Comparison of ENCODE assay signal across 9 cellular contexts in the genomic region with DNA sequence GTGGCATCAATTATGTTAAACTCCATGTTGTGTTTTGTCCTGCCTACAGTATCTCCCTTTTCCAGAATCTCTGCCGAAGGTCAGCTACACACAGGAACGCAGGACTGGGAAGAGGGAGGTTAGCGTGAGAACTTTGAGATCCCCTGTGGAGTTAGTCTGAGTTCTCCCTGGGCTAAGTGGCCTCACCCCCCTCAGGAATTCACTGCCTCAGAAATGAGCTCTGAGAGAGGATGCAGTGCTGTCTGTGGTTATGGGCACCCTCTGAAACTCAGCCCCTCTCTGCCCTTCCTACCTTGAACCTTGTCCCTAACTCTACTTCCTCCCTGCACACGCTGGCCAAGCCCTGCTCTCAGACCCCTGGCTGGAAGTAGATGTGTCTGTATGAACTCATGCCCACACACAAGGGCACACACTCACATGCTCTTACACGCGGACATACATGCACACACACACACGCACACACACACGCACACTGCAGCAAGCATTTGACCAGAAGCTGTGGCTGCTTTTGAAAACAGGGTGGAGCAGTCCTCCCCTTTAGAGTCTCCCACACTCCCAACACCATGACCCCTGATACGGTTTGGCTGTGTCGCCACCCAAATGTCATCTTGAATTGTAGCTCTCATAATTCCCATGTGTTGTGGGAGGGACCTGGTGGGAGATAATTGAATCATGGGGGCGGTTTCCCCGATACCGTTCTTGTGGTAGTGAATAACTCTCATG. TPM values are rescaled to one million over a fixed set of nuclear protein-coding genes. Genes with fewer than 3 reads are reported as not detected.
A peak's percentile ranks its signal among the peaks of the same experiment; 100 is the strongest.
DNase-seq lines count a peak whose midpoint lies in the region; ATAC-seq and TF ChIP-seq lines count a peak whose summit lies in the region.
"Had no signal": no experiment of that assay in that cellular context is flagged by ENCODE, and none has a peak within 500 bp of the region (broad histone marks: within the 10 kb centered on the region; RNA-seq: fewer than 3 reads in every experiment).

No MANE protein-coding gene starts in this region.

- H3K9me3 ChIP-seq in smooth muscle cell (replicated peaks; ENCODE audit: low read depth), result no peaks in the 10 kb centered on the region

- no peaks in the 10 kb centered on the region for H4K20me1 ChIP-seq in smooth muscle cell (ENCODE audit: low read depth)

- H3K79me2 ChIP-seq in smooth muscle cell (ENCODE audit: low read depth), result no peaks in the 10 kb centered on the region

- DNase-seq in activated CD8-positive, alpha-beta memory T cell treated with anti-CD3 and anti-CD28 coated beads for 24 hours, result peak; percentile 26
- no peak for DNase-seq in activated CD8-positive, alpha-beta memory T cell treated with anti-CD3 and anti-CD28 coated beads, Interleukin-2, amount 50 U/mL, for 4 hours
- DNase-seq in SK-MEL-5 (ENCODE audit: low read depth, low spot score) (peak; percentile 37), foreskin keratinocyte (peak in 1 of 2 donors; percentile 50), smooth muscle cell (lab: John Stamatoyannopoulos, UW; ENCODE audit: unreplicated experiment) (no peak), cerebellar nuclear complex (lab: John Stamatoyannopoulos, UW) (no peak), NCI-H2171 (lab: John Stamatoyannopoulos, UW) (no peak)

- no peak overlapping the region for H3K9ac ChIP-seq in smooth muscle cell (ENCODE audit: low read depth)

- H3K4me1 ChIP-seq in foreskin keratinocyte, result peaks cover 11% of the 10 kb centered on the region
- H3K4me1 ChIP-seq in smooth muscle cell (ENCODE audit: low read depth), result peaks cover 6% of the 10 kb centered on the region

- in situ Hi-C loops in SK-MEL-5 (cut with HindIII; ENCODE audit: low pct_unique_long_range_greater_than_20kb, low sequenced_read_pairs), result no loop called here

- peak overlapping the region; percentile 43 for H3K4me2 ChIP-seq in smooth muscle cell

- H3K27ac ChIP-seq in foreskin keratinocyte, result no peak overlapping the region
- H3K27ac ChIP-seq in smooth muscle cell (ENCODE audit: low read depth), result no peak overlapping the region

- no peak for TF ChIP-seq CTCF in foreskin keratinocyte (conservative IDR thresholded peaks at IDR 0.05)
- TF ChIP-seq CTCF in smooth muscle cell (IDR thresholded peaks at IDR 0.05; ENCODE audit: borderline replicate concordance, insufficient read depth, poor library complexity, severe bottlenecking), result no peak

- H3K4me3 ChIP-seq in smooth muscle cell, result no peak overlapping the region

- WGBS in smooth muscle cell (ENCODE audit: low lambda C conversion rate), result 68% methylated on average over 13 of the region's 13 CpGs

- no peak overlapping the region for H2AFZ ChIP-seq in smooth muscle cell (ENCODE audit: low read depth)

- ATAC-seq in foreskin keratinocyte (peak; percentile 7), GM18909 (IDR thresholded peaks at IDR 0.05; ENCODE audit: poor library complexity, unreplicated experiment) (no peak)

- H3K27me3 ChIP-seq in foreskin keratinocyte (peaks cover 5% of the 10 kb centered on the region), smooth muscle cell (ENCODE audit: low read depth) (peaks cover 41% of the 10 kb centered on the region)

- no peaks in the 10 kb centered on the region for H3K36me3 ChIP-seq in smooth muscle cell (ENCODE audit: low read depth)

- no peaks in the 10 kb centered on the region for H3F3A ChIP-seq in smooth muscle cell (ENCODE audit: low read depth)

RNA-seq across cellular contexts. Expression of a gene that starts 5.3 kb away (rescaled TPM):
- 0.34 TPM in 1 of 2 replicates, not detected in the other for total RNA-seq in SK-MEL-5 (2014; rRNA removed; shearing (Covaris generic))
- polyA plus RNA-seq in SK-MEL-5 (2015; cell fraction: cytosol; rRNA removed), result 1.1 and 1.2 TPM in 2 replicates
- 6.3 and 13.4 TPM in 2 replicates for polyA plus RNA-seq in SK-MEL-5 (2015; cell fraction: nucleus; rRNA removed)
- 2.8 and 3.2 TPM in 2 replicates for total RNA-seq in foreskin keratinocyte
- 1.9 and 2.3 TPM in 2 replicates for polyA plus RNA-seq in foreskin keratinocyte
- 0.22 and 1.3 TPM in 2 replicates for total RNA-seq in smooth muscle cell
- 0.86 and 3.9 TPM in 2 replicates for polyA plus RNA-seq in smooth muscle cell
- polyA plus RNA-seq: AG04450 had no signal

Comparison
In these comparisons a context has a peak if more than half of its experiments do, and no peak if none do; other contexts are left out.
1. DNase-seq: peak in activated CD8-positive, alpha-beta memory T cell treated with anti-CD3 and anti-CD28 coated beads for 24 hours (single experiment) and SK-MEL-5 (single experiment); none in activated CD8-positive, alpha-beta memory T cell treated with anti-CD3 and anti-CD28 coated beads, Interleukin-2, amount 50 U/mL, for 4 hours (single experiment), smooth muscle cell (single experiment), cerebellar nuclear complex (0 of 2) and NCI-H2171 (single experiment).